In genomic region chr21:42538479-42539275, GRCh38 we compare ENCODE assay signal across 28 cellular contexts. TPM values are rescaled to one million over a fixed set of nuclear protein-coding genes. Genes with fewer than 3 reads are reported as not detected.
DNase-seq lines count a peak whose midpoint lies in the region; ATAC-seq and TF ChIP-seq lines count a peak whose summit lies in the region.
"Had no signal": no experiment of that assay in that cellular context is flagged by ENCODE, and none has a peak within 500 bp of the region (broad histone marks: within the 10 kb centered on the region; RNA-seq: fewer than 3 reads in every experiment).

No MANE protein-coding gene starts in this region.

- H2AFZ ChIP-seq in SU-DHL-6 (ENCODE audit: low read depth, low read length, severe bottlenecking) = no peak overlapping the region

- no peaks in the 10 kb centered on the region for H3K9me2 ChIP-seq in SU-DHL-6 (replicated peaks; ENCODE audit: insufficient read depth, low read length)

- peak overlapping the region; percentile 86 for H3K4me2 ChIP-seq in SU-DHL-6 (ENCODE audit: low read depth, low read length, poor library complexity, severe bottlenecking)

- ATAC-seq in HG03280 (IDR thresholded peaks at IDR 0.05; ENCODE audit: unreplicated experiment) (no peak), HG02884 (IDR thresholded peaks at IDR 0.05; ENCODE audit: unreplicated experiment) (no peak)
- ATAC-seq: HCT116 had no signal

- intact Hi-C loops in prostate gland (cut with DNase I) (no loop called here), esophagus squamous epithelium (cut with DNase I) (loop anchor here (10.0 kb wide), 1 partner anchor 204 kb away; no protein-coding TSS in a partner anchor)

- peaks cover 16% of the 10 kb centered on the region for H3K79me2 ChIP-seq in SU-DHL-6 (ENCODE audit: insufficient read depth, low read length)

- H3K27me3 ChIP-seq in SU-DHL-6 (ENCODE audit: low read length) (no peaks in the 10 kb centered on the region), prostate gland (replicated peaks; ENCODE audit: insufficient read depth) (no peaks in the 10 kb centered on the region), esophagus squamous epithelium (no peaks in the 10 kb centered on the region)
- H3K27me3 ChIP-seq: suprapubic skin, uterus had no signal

- TF ChIP-seq CTCF in SU-DHL-6 (IDR thresholded peaks at IDR 0.05; ENCODE audit: insufficient read depth, low read length, poor library complexity, severe bottlenecking) (no peak), prostate gland (IDR thresholded peaks at IDR 0.05) (no peak), esophagus squamous epithelium (IDR thresholded peaks at IDR 0.05) (no peak)

- H3K4me3 ChIP-seq in SU-DHL-6 (ENCODE audit: insufficient read depth, low read length, poor library complexity, severe bottlenecking) (no peak overlapping the region), prostate gland (no peak overlapping the region), esophagus squamous epithelium (no peak overlapping the region)
- H3K4me3 ChIP-seq: suprapubic skin, uterus had no signal

- peaks cover 18% of the 10 kb centered on the region for H3K4me1 ChIP-seq in prostate gland (replicated peaks)
- H3K4me1 ChIP-seq in esophagus squamous epithelium = peaks cover 0 to 8% (median 0%) of the 10 kb centered on the region in 3 donors
- H3K4me1 ChIP-seq: Caco-2, suprapubic skin, uterus had no signal

- H3F3A ChIP-seq in SU-DHL-6 (ENCODE audit: insufficient read depth) = peaks cover 44% of the 10 kb centered on the region

- H3K27ac ChIP-seq in SU-DHL-6 (ENCODE audit: low read depth, low read length) = peak overlapping the region; percentile 96
- peak overlapping the region; percentile 67 to 95 for H3K27ac ChIP-seq in prostate gland
- no peak overlapping the region for H3K27ac ChIP-seq in esophagus squamous epithelium
- H3K27ac ChIP-seq: 22Rv1, suprapubic skin, uterus, WERI-Rb-1 had no signal

- WGBS in prostate gland = 59% methylated on average over 10 of the region's 10 CpGs
- WGBS in esophagus squamous epithelium, 2 donors = 71 to 76% methylated on average over 10 of the region's 10 CpGs

- TF ChIP-seq POLR2A in prostate gland (IDR thresholded peaks at IDR 0.05) (no peak), esophagus squamous epithelium (IDR thresholded peaks at IDR 0.05) (no peak)

- peak overlapping the region; percentile 78; the same call in 1 of the 2 replicates for H3K9ac ChIP-seq in SU-DHL-6 (ENCODE audit: low read length)

- H3K9me3 ChIP-seq in SU-DHL-6 (ENCODE audit: insufficient read depth, low read length) = no peaks in the 10 kb centered on the region
- H3K9me3 ChIP-seq in prostate gland = no peaks in the 10 kb centered on the region
- H3K9me3 ChIP-seq in esophagus squamous epithelium = no peaks in the 10 kb centered on the region
- H3K9me3 ChIP-seq: Caco-2, suprapubic skin, uterus had no signal

- no peaks in the 10 kb centered on the region for H4K20me1 ChIP-seq in SU-DHL-6 (ENCODE audit: low read depth, low read length)

- DNase-seq in NCI-H2107 treated with DMSO at 0.1 percent for 48 hours (lab: John Stamatoyannopoulos, UW; ENCODE audit: unreplicated experiment) (peak; percentile 29), NCI-H2107 (lab: John Stamatoyannopoulos, UW) (no peak), NCI-H146 (lab: John Stamatoyannopoulos, UW) (peak; percentile 76), prostate gland (ENCODE audit: low spot score) (no peak), esophagus squamous epithelium (lab: John Stamatoyannopoulos, UW) (no peak)
- DNase-seq: activated CD4-positive, alpha-beta memory T cell treated with anti-CD3 and anti-CD28 coated beads for 36 hours; activated naive CD4-positive, alpha-beta T cell treated with Interleukin-2 at 50 U/mL for 16 hours; activated T-cell treated with anti-CD3 and anti-CD28 coated beads, Interleukin-2, amount 50 U/mL, for 24 hours; AML-193; amniotic stem cell; foreskin fibroblast; naive B cell; NCI-H1436 treated with DMSO at 0.1 percent for 48 hours; NCI-H226; occipital lobe; retina; stimulated activated CD4-positive, alpha-beta T cell treated with anti-CD3 and anti-CD28 coated beads, Interleukin-12 subunit alpha, Interleukin-12 subunit beta, amount 100 ng/mL, for 4 hours; uterus; WERI-Rb-1 had no signal

- H3K36me3 ChIP-seq in SU-DHL-6 (ENCODE audit: low read length) = no peaks in the 10 kb centered on the region
- H3K36me3 ChIP-seq in prostate gland = peaks cover 0 to 5% of the 10 kb centered on the region in 2 donors
- peaks cover 0 to 83% (median 5%) of the 10 kb centered on the region in 3 donors for H3K36me3 ChIP-seq in esophagus squamous epithelium
- H3K36me3 ChIP-seq: uterus, WERI-Rb-1 had no signal

RNA-seq across cellular contexts. Expression of gene SLC37A1, which starts 25.0 kb away (rescaled TPM):
- total RNA-seq in prostate gland (10 to 100 TPM; 44.2 to 49.6 TPM), esophagus squamous epithelium (10 to 100 TPM; 10.7 to 21.1 (median 14.0) TPM)

RNA-seq across cellular contexts. Expression of gene RSPH1, which starts 42.7 kb away (rescaled TPM):
- total RNA-seq in prostate gland = 1 to 10 TPM; 1.6 to 2.6 TPM
- under 1 TPM in 1 of 4 donors, not detected in 3; 0.19 TPM for total RNA-seq in esophagus squamous epithelium
- total RNA-seq: dermis microvascular lymphatic vessel endothelial cell, lung microvascular endothelial cell had no signal

Comparison
In these comparisons a context has a peak if more than half of its experiments do, and no peak if none do; other contexts are left out.
1. DNase-seq: peak in NCI-H2107 treated with DMSO at 0.1 percent for 48 hours (single experiment) and NCI-H146 (single experiment); none in NCI-H2107 (single experiment), prostate gland (single experiment) and esophagus squamous epithelium (single experiment).
2. H3K27ac ChIP-seq: peak in SU-DHL-6 (single experiment) and prostate gland (2 of 2); none in esophagus squamous epithelium (0 of 4).